Comparison of ENCODE assay signal across 28 cellular contexts in genomic region chr4:184259866-184260265, GRCh38. TPM values are rescaled to one million over a fixed set of nuclear protein-coding genes. Genes with fewer than 3 reads are reported as not detected.
"Had no signal": no experiment of that assay in that cellular context is flagged by ENCODE, and none has a peak within 500 bp of the region (broad histone marks: within the 10 kb centered on the region; RNA-seq: fewer than 3 reads in every experiment).

No MANE protein-coding gene starts in this region.

- H3K9me3 ChIP-seq: gastroesophageal sphincter, heart left ventricle, pancreas, right lobe of liver, suprapubic skin, transverse colon, vagina had no signal

- H3K4me1 ChIP-seq: pancreas, right lobe of liver, suprapubic skin, vagina had no signal

- H3K36me3 ChIP-seq: gastroesophageal sphincter, heart left ventricle, neural progenitor cell, pancreas, right lobe of liver, suprapubic skin, transverse colon, vagina had no signal

- H3K27me3 ChIP-seq: foreskin keratinocyte, gastroesophageal sphincter, heart left ventricle, neural progenitor cell, pancreas, right lobe of liver, suprapubic skin, transverse colon, vagina had no signal

- H3K4me3 ChIP-seq: gastroesophageal sphincter, heart left ventricle, lung, neural progenitor cell, pancreas, right lobe of liver, suprapubic skin, transverse colon, vagina had no signal

- H3K9ac ChIP-seq: neural progenitor cell had no signal

- H3K4me1 Mint-ChIP-seq: endodermal cell had no signal

- H3K9me3 Mint-ChIP-seq: dendritic cell treated with granulocyte-macrophage colony-stimulating factor and Interleukin-4, amounts not matched to agents 40 ng/mL and 50 ng/mL, for 4 days; endodermal cell; immature natural killer cell; naive thymus-derived CD4-positive, alpha-beta T cell; nephron; neural progenitor cell; stimulated activated naive CD8-positive, alpha-beta T cell treated with anti-CD3 and anti-CD28 coated beads, Interleukin-15, amount 100 ng/mL, for 72 hours had no signal

- DNase-seq: effector CD8-positive, alpha-beta T cell; endodermal cell; foreskin keratinocyte; heart left ventricle; immature natural killer cell; midbrain; naive thymus-derived CD4-positive, alpha-beta T cell; occipital lobe; pancreas; right lobe of liver; small intestine; stimulated activated CD4-positive, alpha-beta T cell treated with anti-CD3 and anti-CD28 coated beads, Interleukin-1b, Interleukin-23, amount 100 ng/mL, for 48 hours; stimulated activated CD4-positive, alpha-beta T cell treated with anti-CD3 and anti-CD28 coated beads, Interleukin-4, amount 100 ng/mL, for 1 hour; stimulated activated CD8-positive, alpha-beta memory T cell treated with anti-CD3 and anti-CD28 coated beads, Interleukin-4, amount 100 ng/mL, for 48 hours; stimulated activated naive CD4-positive, alpha-beta T cell; stimulated activated naive CD8-positive, alpha-beta T cell treated with anti-CD3 and anti-CD28 coated beads, Interleukin-15, amount 100 ng/mL, for 72 hours; transverse colon had no signal

- H3K4me3 Mint-ChIP-seq: dendritic cell treated with granulocyte-macrophage colony-stimulating factor and Interleukin-4, amounts not matched to agents 40 ng/mL and 50 ng/mL, for 4 days; endodermal cell; immature natural killer cell; memory B cell; naive thymus-derived CD4-positive, alpha-beta T cell; nephron; neural progenitor cell; stimulated activated naive CD8-positive, alpha-beta T cell treated with anti-CD3 and anti-CD28 coated beads, Interleukin-15, amount 100 ng/mL, for 72 hours had no signal

- H3K4me2 ChIP-seq: neural progenitor cell had no signal

- H3K27me3 Mint-ChIP-seq: dendritic cell treated with granulocyte-macrophage colony-stimulating factor and Interleukin-4, amounts not matched to agents 40 ng/mL and 50 ng/mL, for 4 days had no signal

- H3K36me3 Mint-ChIP-seq: immature natural killer cell; memory B cell; naive thymus-derived CD4-positive, alpha-beta T cell; neural progenitor cell had no signal

- ATAC-seq: esophagus mucosa; foreskin keratinocyte; gastroesophageal sphincter; heart left ventricle; naive thymus-derived CD4-positive, alpha-beta T cell; pancreas; right lobe of liver; stimulated activated naive CD8-positive, alpha-beta T cell treated with anti-CD3 and anti-CD28 coated beads, Interleukin-15, amount 100 ng/mL, for 72 hours had no signal

- H3K27ac Mint-ChIP-seq: dendritic cell treated with granulocyte-macrophage colony-stimulating factor and Interleukin-4, amounts not matched to agents 40 ng/mL and 50 ng/mL, for 4 days; endodermal cell; immature natural killer cell; memory B cell; naive thymus-derived CD4-positive, alpha-beta T cell; nephron; neural progenitor cell; stimulated activated naive CD8-positive, alpha-beta T cell treated with anti-CD3 and anti-CD28 coated beads, Interleukin-15, amount 100 ng/mL, for 72 hours had no signal

- H3K27ac ChIP-seq: epithelial cell of prostate, foreskin keratinocyte, gastroesophageal sphincter, heart left ventricle, neural progenitor cell, pancreas, right lobe of liver, suprapubic skin, transverse colon, vagina had no signal

RNA-seq across cellular contexts. Expression of gene ENPP6, which starts 42.2 kb away (rescaled TPM):
- total RNA-seq: esophagus mucosa, foreskin keratinocyte, suprapubic skin had no signal
- polyA plus RNA-seq: keratinocyte; naive thymus-derived CD4-positive, alpha-beta T cell had no signal
